In the genomic region with DNA sequence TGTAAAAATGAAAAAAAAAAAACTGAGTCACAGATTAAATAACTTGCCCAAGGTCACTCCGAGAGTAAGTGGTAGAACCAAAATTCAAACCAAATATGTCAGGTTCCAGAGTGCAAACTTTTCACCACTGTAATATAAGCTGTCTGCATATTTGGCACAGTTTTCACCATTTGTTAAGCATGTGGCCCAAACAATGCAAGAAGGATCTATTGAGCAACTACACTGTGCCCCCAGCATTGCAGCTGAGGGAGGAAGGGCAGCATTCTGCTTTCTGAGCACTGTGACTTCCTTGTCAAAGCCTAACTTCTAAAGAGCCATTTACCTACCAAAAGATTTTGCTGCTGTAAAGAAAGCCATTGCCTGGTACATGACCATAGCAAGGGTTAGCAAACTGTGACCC, we compare ENCODE assay signal across 11 cellular contexts.
A peak's percentile ranks its signal among the peaks of the same experiment; 100 is the strongest.
DNase-seq lines count a peak whose midpoint lies in the region; ATAC-seq and TF ChIP-seq lines count a peak whose summit lies in the region.
"Had no signal": no experiment of that assay in that cellular context is flagged by ENCODE, and none has a peak within 500 bp of the region (broad histone marks: within the 10 kb centered on the region; RNA-seq: fewer than 3 reads in every experiment).

No MANE protein-coding gene starts in this region.

- WGBS in aorta, 2 donors = 9 to 13% methylated on average over 1 of the region's 1 CpG

- H3K4me3 Mint-ChIP-seq in mesothelial cell of epicardium = no peak overlapping the region

- intact Hi-C loops in cardiac septum (cut with DNase I) = loop anchor here (5.0 kb wide), 1 partner anchor 40 kb away; no protein-coding TSS in a partner anchor
- intact Hi-C loops in colonic mucosa (cut with DNase I) = no loop called here
- intact Hi-C loops in aorta (cut with DNase I) = loop anchor here in 1 of 2 donors (10.0 kb wide), 1 partner anchor 48 kb away; no protein-coding TSS in a partner anchor

- H3K9me3 ChIP-seq in cardiac muscle cell (ENCODE audit: low read depth) = no peaks in the 10 kb centered on the region
- H3K9me3 ChIP-seq in colonic mucosa = no peaks in the 10 kb centered on the region
- no peaks in the 10 kb centered on the region for H3K9me3 ChIP-seq in aorta (ENCODE audit: control insufficient read depth, low read length)
- H3K9me3 ChIP-seq: BLaER1 had no signal

- peaks cover 59% of the 10 kb centered on the region for H3K4me1 Mint-ChIP-seq in mesothelial cell of epicardium

- no peak for TF ChIP-seq CTCF in cardiac muscle cell (IDR thresholded peaks at IDR 0.05; ENCODE audit: low read depth, low read length)
- TF ChIP-seq CTCF in colonic mucosa (IDR thresholded peaks at IDR 0.05) = no peak
- TF ChIP-seq CTCF in mesothelial cell of epicardium (IDR thresholded peaks at IDR 0.05; ENCODE audit: unreplicated experiment) = no peak
- TF ChIP-seq CTCF in GM13976 (IDR thresholded peaks at IDR 0.05; ENCODE audit: borderline replicate concordance, control extremely low read depth, extremely low read depth, insufficient read depth, missing control alignments) = no peak

- in situ Hi-C loops in GM13976 (cut with MboI; ENCODE audit: low sequenced_read_pairs, unreplicated experiment) = no loop called here

- no peaks in the 10 kb centered on the region for H3K27me3 ChIP-seq in cardiac muscle cell
- no peaks in the 10 kb centered on the region for H3K27me3 ChIP-seq in colonic mucosa
- no peaks in the 10 kb centered on the region for H3K27me3 ChIP-seq in aorta (ENCODE audit: control insufficient read depth in 1 of 2, insufficient read depth in 2 of 2, low read length in 1 of 2)
- H3K27me3 ChIP-seq: BLaER1 had no signal

- H3K4me3 ChIP-seq in cardiac muscle cell (no peak overlapping the region), colonic mucosa (no peak overlapping the region), aorta (ENCODE audit: low read length in 2 of 2) (no peak overlapping the region)
- H3K4me3 ChIP-seq: BLaER1 had no signal

- H3K36me3 ChIP-seq in cardiac muscle cell (peaks cover 25% of the 10 kb centered on the region), colonic mucosa (peaks cover 4% of the 10 kb centered on the region), aorta (ENCODE audit: control insufficient read depth in 1 of 2, insufficient read depth in 2 of 2, low read length in 1 of 2) (peaks cover 14 to 22% of the 10 kb centered on the region in 2 donors)

- H3K9ac ChIP-seq in colonic mucosa (ENCODE audit: low read depth in 2 of 2, low read length in 2 of 2) = no peak overlapping the region
- H3K9ac ChIP-seq: BLaER1 had no signal

- no peak for ATAC-seq in aorta (ENCODE audit: low FRiP score)

- H3K27ac ChIP-seq in cardiac muscle cell = peak overlapping the region; percentile 74
- peak overlapping the region; percentile 30 for H3K27ac ChIP-seq in colonic mucosa
- H3K27ac ChIP-seq in aorta (ENCODE audit: low read depth in 1 of 2, low read length in 2 of 2) = peak overlapping the region; percentile 36 to 78
- H3K27ac ChIP-seq: BLaER1 had no signal

- peak overlapping the region; percentile 90 for H3K27ac Mint-ChIP-seq in mesothelial cell of epicardium

- DNase-seq in cardiac muscle cell (ENCODE audit: low read depth in 1 of 2, low spot score in 1 of 2) (peak in 1 of 2 donors; percentile 92), cardiac septum (ENCODE audit: low spot score) (no peak), colonic mucosa (no peak), mesothelial cell of epicardium (ENCODE audit: low spot score in 2 of 2, unreplicated experiment in 2 of 2) (no peak), aorta (no peak), midbrain (lab: John Stamatoyannopoulos, UW) (no peak), GM13976 (ENCODE audit: low spot score) (no peak), NCI-H524 treated with DMSO at 0.1 percent for 48 hours (lab: John Stamatoyannopoulos, UW) (no peak)
- DNase-seq: NCI-H1930, T-helper 2 cell had no signal

- H3K4me1 ChIP-seq in cardiac muscle cell (ENCODE audit: low read depth) (peaks cover 52% of the 10 kb centered on the region), colonic mucosa (no peaks in the 10 kb centered on the region), aorta (ENCODE audit: control insufficient read depth in 1 of 2, insufficient read depth in 2 of 2, low read length in 2 of 2) (peaks cover 7 to 12% of the 10 kb centered on the region in 2 donors)

- no peaks in the 10 kb centered on the region for H3K9me3 Mint-ChIP-seq in mesothelial cell of epicardium

- no peaks in the 10 kb centered on the region for H3K27me3 Mint-ChIP-seq in mesothelial cell of epicardium (ENCODE audit: low read depth)

- peaks cover 12% of the 10 kb centered on the region for H3K36me3 Mint-ChIP-seq in mesothelial cell of epicardium
